8 cellular contexts compared by ENCODE assay signal in genomic region chr14:32939254-32940065, GRCh38.
DNase-seq lines count a peak whose midpoint lies in the region; ATAC-seq and TF ChIP-seq lines count a peak whose summit lies in the region.

No MANE protein-coding gene starts in this region.

- H3K27me3 ChIP-seq in RWPE2 (ENCODE audit: insufficient read depth, poor library complexity, severe bottlenecking), result peaks cover 83% of the 10 kb centered on the region

- DNase-seq in EH (ENCODE audit: low read depth) (peak; percentile 60), RWPE2 (ENCODE audit: low spot score) (no peak), left kidney (ENCODE audit: low read depth, low spot score) (peak; percentile 95)
- DNase-seq in stimulated activated CD4-positive, alpha-beta T cell treated with anti-CD3 and anti-CD28 coated beads, Interleukin-4, amount 100 ng/mL, for 1 hour, result peak; percentile 41

- H3K27ac ChIP-seq in RWPE2 (ENCODE audit: poor library complexity, severe bottlenecking), result no peak overlapping the region

- ATAC-seq in HG02759 (IDR thresholded peaks at IDR 0.05; ENCODE audit: unreplicated experiment) (peak; percentile 46), RWPE2 (ENCODE audit: low read depth) (peak; percentile 58), GM18873 (IDR thresholded peaks at IDR 0.05; ENCODE audit: low FRiP score, unreplicated experiment) (no peak), HG03045 (IDR thresholded peaks at IDR 0.05; ENCODE audit: unreplicated experiment) (no peak)

- no peaks in the 10 kb centered on the region for H3K36me3 Mint-ChIP-seq in dendritic cell treated with granulocyte-macrophage colony-stimulating factor and Interleukin-4, amounts not matched to agents 40 ng/mL and 50 ng/mL, for 4 days (ENCODE audit: low read depth)

- peak overlapping the region; percentile 80 for H3K4me3 Mint-ChIP-seq in dendritic cell treated with granulocyte-macrophage colony-stimulating factor and Interleukin-4, amounts not matched to agents 40 ng/mL and 50 ng/mL, for 4 days

- peaks cover 64% of the 10 kb centered on the region for H3K27me3 Mint-ChIP-seq in dendritic cell treated with granulocyte-macrophage colony-stimulating factor and Interleukin-4, amounts not matched to agents 40 ng/mL and 50 ng/mL, for 4 days

- no peaks in the 10 kb centered on the region for H3K9me3 Mint-ChIP-seq in dendritic cell treated with granulocyte-macrophage colony-stimulating factor and Interleukin-4, amounts not matched to agents 40 ng/mL and 50 ng/mL, for 4 days

- intact Hi-C loops in dendritic cell treated with granulocyte-macrophage colony-stimulating factor and Interleukin-4, amounts not matched to agents 40 ng/mL and 50 ng/mL, for 4 days (cut with micrococcal nuclease), result no loop called here

- H3K9me3 ChIP-seq in RWPE2 (ENCODE audit: severe bottlenecking), result no peaks in the 10 kb centered on the region

- H3K4me1 Mint-ChIP-seq in dendritic cell treated with granulocyte-macrophage colony-stimulating factor and Interleukin-4, amounts not matched to agents 40 ng/mL and 50 ng/mL, for 4 days (ENCODE audit: low read depth), result peaks cover 18% of the 10 kb centered on the region

- no peaks in the 10 kb centered on the region for H3K36me3 ChIP-seq in RWPE2 (ENCODE audit: low read depth)

- no peaks in the 10 kb centered on the region for H3K4me1 ChIP-seq in RWPE2 (ENCODE audit: insufficient read depth, poor library complexity, severe bottlenecking)

- H3K27ac Mint-ChIP-seq in dendritic cell treated with granulocyte-macrophage colony-stimulating factor and Interleukin-4, amounts not matched to agents 40 ng/mL and 50 ng/mL, for 4 days, result peak overlapping the region; percentile 26

- TF ChIP-seq CTCF in RWPE2 (IDR thresholded peaks at IDR 0.05; ENCODE audit: poor library complexity, severe bottlenecking), result no peak

- H3K4me3 ChIP-seq in RWPE2 (ENCODE audit: severe bottlenecking), result peak overlapping the region; percentile 42

Comparison
In these comparisons a context has a peak if more than half of its experiments do, and no peak if none do; other contexts are left out.
1. ATAC-seq: peak in HG02759 (single experiment) and RWPE2 (single experiment); none in GM18873 (single experiment) and HG03045 (single experiment).